Comparison of ENCODE assay signal across 8 cellular contexts in the genomic region with DNA sequence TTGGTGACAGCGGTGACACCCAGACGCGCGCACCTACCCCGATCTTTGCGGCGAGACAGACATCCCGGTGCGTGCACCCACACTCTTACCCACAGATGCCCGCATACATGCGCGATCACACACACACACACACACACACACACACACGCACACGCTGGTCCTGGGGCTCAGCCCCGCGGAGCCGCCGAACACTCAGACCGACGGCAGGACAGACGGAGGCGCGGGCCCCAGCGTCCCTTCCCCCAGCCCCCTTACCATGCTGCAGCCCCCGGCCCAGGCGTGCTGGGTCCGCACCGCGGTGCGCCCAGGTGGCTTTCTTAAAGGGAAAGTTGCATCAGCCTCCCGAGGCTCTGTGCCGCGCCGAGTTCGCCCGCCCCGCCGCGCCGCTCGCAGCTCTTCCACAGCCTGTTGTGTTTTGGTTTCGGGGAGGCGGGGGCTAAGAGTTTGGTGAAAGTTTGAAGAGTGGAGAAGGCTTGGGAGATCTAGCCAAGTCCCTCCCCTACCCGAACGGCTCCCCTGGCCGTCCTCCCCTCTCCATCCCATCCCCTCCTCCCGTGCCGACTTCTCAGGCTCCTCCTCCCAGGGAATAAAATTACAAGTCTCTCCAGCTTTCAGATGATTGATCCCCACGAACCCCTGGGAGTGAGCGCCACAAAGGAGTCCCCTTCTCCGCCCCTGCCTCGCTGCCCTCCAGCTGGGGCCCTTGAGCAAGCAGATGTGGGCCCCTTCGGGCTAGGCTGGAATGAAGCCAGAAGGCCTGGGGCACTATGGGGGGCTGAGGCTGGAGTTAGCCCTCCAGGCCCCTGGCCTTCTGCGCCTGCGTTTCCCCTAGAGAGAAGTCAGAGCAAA. TPM values are rescaled to one million over a fixed set of nuclear protein-coding genes. Genes with fewer than 3 reads are reported as not detected.
DNase-seq lines count a peak whose midpoint lies in the region; ATAC-seq, FAIRE-seq and TF ChIP-seq lines count a peak whose summit lies in the region.

Gene SLC6A9, minus strand, starts transcription at position 412 of the 849 bp plus-strand sequence. CDS start 7,185 bp downstream, outside the sequence.

- H3K4me2 ChIP-seq in GM12878 (ENCODE audit: control insufficient read depth, insufficient read depth) (peak within 1 kb of the TSS; percentile 96), smooth muscle cell (peak within 1 kb of the TSS; percentile 92)

- H3K79me2 ChIP-seq in GM12878 (ENCODE audit: control insufficient read depth, insufficient read depth, low read length) (no peaks in the 10 kb centered on the region), smooth muscle cell (ENCODE audit: low read depth) (peaks cover 25% of the 10 kb centered on the region)

- CTCF ChIA-PET in HEK293 (lab: Yijun Ruan, JAX) (interaction anchor here (1.1 to 7.8 kb wide), 4 partner anchors 17 to 267 kb away, joined by 3 to 110 read pairs (median 6); no protein-coding TSS in a partner anchor), T-cell (lab: Charles Lee) (interaction anchor here (0.6 to 1.2 kb wide), 2 partner anchors 345 to 381 kb away, joined by 4 to 6 read pairs; partner anchors contain the start of gene KDM4A (in 1 of the 2)), GM12878 (lab: Yijun Ruan, JAX) (interaction anchor here (1.1 to 8.9 kb wide), 3 partner anchors 28 to 268 kb away, joined by 3 to 167 read pairs (median 4); no protein-coding TSS in a partner anchor)

- H3K36me3 ChIP-seq in HEK293 (ENCODE audit: control insufficient read depth in 2 of 2, insufficient read depth in 1 of 2, low read length in 2 of 2) = no peaks in the 10 kb centered on the region
- no peaks in the 10 kb centered on the region for H3K36me3 ChIP-seq in GM12878 (ENCODE audit: control insufficient read depth in 2 of 2, insufficient read depth in 2 of 2, low read length in 1 of 2)
- no peaks in the 10 kb centered on the region for H3K36me3 ChIP-seq in iPS-20b (ENCODE audit: insufficient read depth, low read depth, low read length)
- no peaks in the 10 kb centered on the region for H3K36me3 ChIP-seq in smooth muscle cell (ENCODE audit: low read depth)

- peak within 1 kb of the TSS; percentile 99 for H2AFZ ChIP-seq in GM12878 (ENCODE audit: control insufficient read depth, low read depth, low read length)
- peak within 1 kb of the TSS; percentile 55 for H2AFZ ChIP-seq in smooth muscle cell (ENCODE audit: low read depth)

- ATAC-seq in T-cell (replicated peaks in 1 of 4) (peak in 2 of 4 experiments; percentile 2 to 28), GM12878 (peak; percentile 10), GM19023 (IDR thresholded peaks at IDR 0.05; ENCODE audit: unreplicated experiment) (no peak)

- POLR2A ChIA-PET in HEK293 (lab: Yijun Ruan, JAX) = interaction anchor here (0.6 to 1.7 kb wide), 6 partner anchors 9 to 173 kb away, joined by 3 to 6 read pairs (median 3); partner anchors contain the start of gene ATP6V0B
- POLR2A ChIA-PET in T-cell (lab: Charles Lee) = interaction anchor here in 1 of 2 donors (0.6 kb wide), 1 partner anchor 218 kb away, joined by 4 read pairs; no protein-coding TSS in a partner anchor
- POLR2A ChIA-PET in GM12878 (lab: Charles Lee) = interaction anchor here (0.6 to 1.1 kb wide), 2 partner anchors 39 to 178 kb away, joined by 3 to 5 read pairs; no protein-coding TSS in a partner anchor

- H3K27me3 ChIP-seq in GM12878 (replicated peaks in 1 of 2; ENCODE audit: control insufficient read depth in 2 of 2, insufficient read depth in 2 of 2, low read length in 1 of 2) (no peaks in the 10 kb centered on the region), iPS-20b (ENCODE audit: insufficient read depth, low read length) (peaks cover 6% of the 10 kb centered on the region; the same call in 1 of the 2 replicates), smooth muscle cell (ENCODE audit: low read depth) (no peaks in the 10 kb centered on the region)

- H3K27ac Mint-ChIP-seq in T-cell = peak within 1 kb of the TSS; percentile 63 to 72

- in situ Hi-C loops in GM12878 (cut with MboI) = loop anchor here (10.0 kb wide), 1 partner anchor 266 kb away; no protein-coding TSS in a partner anchor

- H4K20me1 ChIP-seq in GM12878 (ENCODE audit: control insufficient read depth, insufficient read depth) = no peaks in the 10 kb centered on the region
- H4K20me1 ChIP-seq in smooth muscle cell (ENCODE audit: low read depth) = no peaks in the 10 kb centered on the region

- no peaks in the 10 kb centered on the region for H3K27me3 Mint-ChIP-seq in T-cell

- H3K9ac ChIP-seq in GM12878 (ENCODE audit: control insufficient read depth, insufficient read depth, low read length) = peak within 1 kb of the TSS; percentile 67
- peak within 1 kb of the TSS; percentile 77 for H3K9ac ChIP-seq in iPS-20b (ENCODE audit: low read depth, low read length)
- peak within 1 kb of the TSS; percentile 84 for H3K9ac ChIP-seq in smooth muscle cell (ENCODE audit: low read depth)

- peaks cover 18 to 28% (median 27%) of the 10 kb centered on the region in 3 donors for H3K4me1 Mint-ChIP-seq in T-cell

- 19% methylated on average over 35 of the region's 55 CpGs for WGBS in GM12878 (ENCODE audit: insufficient coverage, insufficient replicate concordance, low lambda C conversion rate, missing lambda C conversion rate)
- WGBS in smooth muscle cell (ENCODE audit: low lambda C conversion rate) = under 1% methylated on average over 41 of the region's 55 CpGs

- no peak for FAIRE-seq in GM12878 (lab: Jason Lieb, UNC)

- BruUV-seq in GM12878 (replicated peaks; lab: Mats Ljungman, UMichigan) = no TSS peak

- H3K9me3 ChIP-seq in HEK293 (ENCODE audit: control insufficient read depth, insufficient read depth, low read depth, low read length) (no peaks in the 10 kb centered on the region), GM12878 (replicated peaks; ENCODE audit: control insufficient read depth, insufficient read depth, low read length) (no peaks in the 10 kb centered on the region), iPS-20b (ENCODE audit: insufficient read depth, low read depth, low read length) (no peaks in the 10 kb centered on the region), smooth muscle cell (replicated peaks; ENCODE audit: low read depth) (no peaks in the 10 kb centered on the region)

- H3K4me1 ChIP-seq in HEK293 (ENCODE audit: control insufficient read depth, insufficient read depth, low read length) (peaks cover 5% of the 10 kb centered on the region; the same call in 1 of the 2 replicates), GM12878 (ENCODE audit: control insufficient read depth, insufficient read depth, low read length) (peaks cover 6% of the 10 kb centered on the region), iPS-20b (ENCODE audit: insufficient read depth, low read length) (peaks cover 11% of the 10 kb centered on the region; the same call in 1 of the 2 replicates), smooth muscle cell (ENCODE audit: low read depth) (peaks cover 16% of the 10 kb centered on the region)

- H3K9me3 Mint-ChIP-seq in T-cell = no peaks in the 10 kb centered on the region

- TF ChIP-seq POLR2A in GM12878 (IDR thresholded peaks at IDR 0.05; ENCODE audit: low read depth, low read length) = no peak

- peak; percentile 29 for DNase-seq in A172 (ENCODE audit: low spot score)
- peak in 31 of 34 experiments; percentile 3 to 55 (median 33) for DNase-seq in T-cell
- DNase-seq in GM12878 (ENCODE audit: low read depth, low spot score) = no peak
- DNase-seq in smooth muscle cell (lab: John Stamatoyannopoulos, UW; ENCODE audit: unreplicated experiment) = peak; percentile 54
- DNase-seq in glomerular visceral epithelial cell (ENCODE audit: extremely low spot score) = no peak

- no peak for TF ChIP-seq EP300 in GM12878 (IDR thresholded peaks at IDR 0.05; ENCODE audit: borderline replicate concordance in 1 of 2, control insufficient read depth in 1 of 2, low read depth in 2 of 2, low read length in 2 of 2)

- TF ChIP-seq CTCF in HEK293 (tag by site-specific recombination; IDR thresholded peaks at IDR 0.05) = peak; percentile 24; the same call in 1 of the 2 replicates
- no peak for TF ChIP-seq CTCF in GM12878 (IDR thresholded peaks at IDR 0.05 in 2 of 3, conservative IDR thresholded peaks at IDR 0.05 in 1 of 3; ENCODE audit: control insufficient read depth in 2 of 3, extremely low read depth in 1 of 3, insufficient read depth in 1 of 3, low read depth in 3 of 3, low read length in 3 of 3)
- TF ChIP-seq CTCF in smooth muscle cell (IDR thresholded peaks at IDR 0.05; ENCODE audit: borderline replicate concordance, insufficient read depth, poor library complexity, severe bottlenecking) = no peak

- peaks cover 5% of the 10 kb centered on the region for H3F3A ChIP-seq in smooth muscle cell (ENCODE audit: low read depth)

- H3K27ac ChIP-seq in HEK293 (ENCODE audit: extremely low read depth, low read depth, low read length) (peak within 1 kb of the TSS; percentile 85), GM12878 (ENCODE audit: control insufficient read depth, insufficient read depth) (no peak within 1 kb of the TSS), iPS-20b (ENCODE audit: low read length) (peak within 1 kb of the TSS; percentile 63), smooth muscle cell (ENCODE audit: low read depth) (peak within 1 kb of the TSS; percentile 73)

- H3K4me3 ChIP-seq in HEK293 (ENCODE audit: low read depth, low read length) (peak within 1 kb of the TSS; percentile 67), GM12878 (peak within 1 kb of the TSS; percentile 65), iPS-20b (ENCODE audit: low read length) (peak within 1 kb of the TSS; percentile 88), smooth muscle cell (peak within 1 kb of the TSS; percentile 92)

- SMC1A ChIA-PET in GM12878 (lab: Charles Lee; ENCODE audit: uncharacterized antibody, unreplicated experiment) = no interaction called here

- H3K36me3 Mint-ChIP-seq in T-cell = no peaks in the 10 kb centered on the region

- no peak for TF ChIP-seq RAD21 in GM12878 (IDR thresholded peaks at IDR 0.05; ENCODE audit: insufficient read depth, low read depth, low read length)

- intact Hi-C loops in GM12878 (cut with micrococcal nuclease; ENCODE audit: unreplicated experiment) = loop anchor here (5.0 kb wide), 1 partner anchor 39 kb away; the partner anchor contains the start of gene CCDC24

- H3K4me3 Mint-ChIP-seq in T-cell = peak within 1 kb of the TSS; percentile 80 to 93 (median 84)

- RAD21 ChIA-PET in GM12878 (lab: Charles Lee; ENCODE audit: unreplicated experiment) = interaction anchor here (0.7 kb wide), 1 partner anchor 16 kb away, joined by 3 read pairs; no protein-coding TSS in a partner anchor

RNA-seq across cellular contexts. Expression of gene SLC6A9, which starts in this region (rescaled TPM):
- total RNA-seq in A172 (2014; rRNA removed; shearing (Covaris generic)) = 0.40 and 2.1 TPM in 2 replicates
- total RNA-seq in T-cell = 1 to 10 TPM in 4 of 5 donors, not detected in 1; 1.4 to 8.2 (median 6.3) TPM
- total RNA-seq in GM12878 (2013; cell fraction: nucleolus; rRNA removed) = 0.52 and 1.2 TPM in 2 replicates
- 0.38 and 0.40 TPM in 2 replicates for total RNA-seq in GM12878 (2014; rRNA removed)
- 0.36 and 0.88 TPM in 2 replicates for total RNA-seq in GM12878 (2014; rRNA removed; fragmentation: Illumina TruSeq; extraction: Trizol)
- total RNA-seq in GM12878 (2021) = 1.4 and 2.0 TPM in 2 replicates
- 0.77 TPM for polyA plus RNA-seq in GM12878 (2011; ENCODE audit: low read depth)
- 0.10 and 0.58 TPM in 2 replicates for polyA plus RNA-seq in GM12878 (2011; rRNA removed)
- 0.50 and 0.64 TPM in 2 replicates for polyA plus RNA-seq in GM12878 (2011; cell fraction: cytosol; rRNA removed)
- 1.9 and 2.2 TPM in 2 replicates for polyA plus RNA-seq in GM12878 (2011; cell fraction: nucleus; rRNA removed)
- 0.93 and 1.6 TPM in 2 replicates for polyA plus RNA-seq in GM12878 (2012)
- 0.46 and 0.68 TPM in 2 replicates for polyA plus RNA-seq in GM12878 (2014; fragmentation: Illumina TruSeq; extraction: Trizol)
- polyA plus RNA-seq in GM12878 (2014; fragmentation: Nextera tagmentation; extraction: Ambion mirVana) = under 1 TPM; 0.02 to 0.03 TPM
- polyA plus RNA-seq in GM12878 (2014; rRNA removed) = 1.6 TPM in 2 replicates
- 1 to 10 TPM in 1 of 2 experiments, under 1 TPM in 1; 0.74 to 1.3 TPM for polyA plus RNA-seq in GM12878 (2016; fragmentation: Nextera tagmentation; extraction: Ambion mirVana)
- 0.44 and 1.0 TPM in 2 replicates for polyA minus RNA-seq in GM12878 (2011; rRNA and poly(A)+ RNA removed)
- polyA minus RNA-seq in GM12878 (2011; cell fraction: cytosol; rRNA and poly(A)+ RNA removed) = 0.67 and 0.73 TPM in 2 replicates
- 0.36 and 1.1 TPM in 2 replicates for polyA minus RNA-seq in GM12878 (2011; cell fraction: nucleus; rRNA and poly(A)+ RNA removed)
- total RNA-seq in smooth muscle cell = 10.2 and 13.7 TPM in 2 replicates
- 14.9 and 25.8 TPM in 2 replicates for polyA plus RNA-seq in smooth muscle cell

Comparison
In these comparisons a context has a peak if more than half of its experiments do, and no peak if none do; other contexts are left out.
1. DNase-seq: peak in A172 (single experiment), T-cell (31 of 34) and smooth muscle cell (single experiment); none in GM12878 (single experiment) and glomerular visceral epithelial cell (single experiment).
2. Peak in every context shown above with its lines, with median percentiles within 50 percentile points of each other: H3K4me3 ChIP-seq and H3K9ac ChIP-seq.